17 cellular contexts compared by ENCODE assay signal in the genomic region with DNA sequence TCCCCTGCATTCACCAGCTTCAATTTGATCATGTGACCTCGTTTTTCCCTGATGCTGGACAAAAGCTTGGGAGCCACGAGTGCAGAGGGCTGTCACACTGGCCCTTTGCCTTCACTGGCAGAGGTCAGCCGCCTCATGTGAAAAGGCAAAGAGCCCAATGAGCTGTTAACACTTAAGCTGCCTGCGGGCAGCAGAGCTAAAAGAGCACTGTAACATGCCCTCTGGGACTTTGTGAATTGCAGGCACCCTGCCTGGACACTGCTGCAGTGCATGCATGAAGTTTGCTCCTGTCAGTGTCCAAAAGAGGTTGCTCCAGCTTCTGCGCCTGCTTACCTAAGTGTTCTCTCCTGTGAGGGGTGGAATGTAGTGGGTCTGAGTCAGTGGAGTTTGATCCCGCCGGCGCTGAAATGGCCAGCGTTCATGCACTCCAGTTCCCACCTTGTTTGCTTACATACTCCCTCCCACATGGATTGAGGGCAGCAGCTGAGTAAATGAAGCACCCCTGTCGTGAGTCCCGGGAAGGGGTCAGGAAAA.
A peak's percentile ranks its signal among the peaks of the same experiment; 100 is the strongest.
DNase-seq lines count a peak whose midpoint lies in the region; ATAC-seq, FAIRE-seq and TF ChIP-seq lines count a peak whose summit lies in the region.
"Had no signal": no experiment of that assay in that cellular context is flagged by ENCODE, and none has a peak within 500 bp of the region (broad histone marks: within the 10 kb centered on the region; RNA-seq: fewer than 3 reads in every experiment).

No MANE protein-coding gene starts in this region.

- H2AFZ ChIP-seq in HCT116 (ENCODE audit: low read depth, low read length, poor library complexity, severe bottlenecking) (no peak overlapping the region), neural progenitor cell (replicated peaks) (no peak overlapping the region)

- H3K27ac Mint-ChIP-seq in neural progenitor cell = no peak overlapping the region
- H3K27ac Mint-ChIP-seq: activated naive CD8-positive, alpha-beta T cell treated with anti-CD3 and anti-CD28 coated beads, Interleukin-2, amount 50 U/mL, for 24 hours; activated T-helper 17 cell treated with anti-CD3 and anti-CD28 coated beads, Interleukin-2, amount 50 U/mL, for 72 hours; T-helper 2 cell treated with Interferon-gamma antibody and Interleukin-4, amounts not matched to agents 5 μg/mL and 100 μg/mL, for 36 hours had no signal

- no TSS peak for BruUV-seq in HCT116 (replicated peaks; lab: Mats Ljungman, UMichigan)

- POLR2A ChIA-PET in HCT116 (lab: Charles Lee) = no interaction called here

- CTCF ChIA-PET in HCT116 (lab: Charles Lee) = no interaction called here

- peaks cover 3% of the 10 kb centered on the region for H3K27me3 Mint-ChIP-seq in neural progenitor cell (ENCODE audit: insufficient read depth, low read depth)
- H3K27me3 Mint-ChIP-seq: activated naive CD8-positive, alpha-beta T cell treated with anti-CD3 and anti-CD28 coated beads, Interleukin-2, amount 50 U/mL, for 24 hours; activated T-helper 17 cell treated with anti-CD3 and anti-CD28 coated beads, Interleukin-2, amount 50 U/mL, for 72 hours had no signal

- no peak overlapping the region for H3K4me3 Mint-ChIP-seq in neural progenitor cell
- H3K4me3 Mint-ChIP-seq: activated naive CD8-positive, alpha-beta T cell treated with anti-CD3 and anti-CD28 coated beads, Interleukin-2, amount 50 U/mL, for 24 hours; activated T-helper 17 cell treated with anti-CD3 and anti-CD28 coated beads, Interleukin-2, amount 50 U/mL, for 72 hours; T-helper 2 cell treated with Interferon-gamma antibody and Interleukin-4, amounts not matched to agents 5 μg/mL and 100 μg/mL, for 36 hours had no signal

- RAD21 ChIA-PET in HCT116 (lab: Charles Lee; ENCODE audit: low non-redundant PET in 1 of 2, low total read pairs in 2 of 2, uncharacterized antibody in 2 of 2, unreplicated experiment in 2 of 2) = no interaction called here

- H3K9me3 Mint-ChIP-seq in neural progenitor cell = no peaks in the 10 kb centered on the region
- H3K9me3 Mint-ChIP-seq: activated naive CD8-positive, alpha-beta T cell treated with anti-CD3 and anti-CD28 coated beads, Interleukin-2, amount 50 U/mL, for 24 hours; activated T-helper 17 cell treated with anti-CD3 and anti-CD28 coated beads, Interleukin-2, amount 50 U/mL, for 72 hours; T-helper 2 cell treated with Interferon-gamma antibody and Interleukin-4, amounts not matched to agents 5 μg/mL and 100 μg/mL, for 36 hours had no signal

- H3K9me3 ChIP-seq in HCT116 (ENCODE audit: control insufficient read depth in 1 of 2, insufficient read depth in 1 of 2, low read depth in 1 of 2, low read length in 2 of 2) (no peaks in the 10 kb centered on the region), neural progenitor cell (ENCODE audit: low read depth) (no peaks in the 10 kb centered on the region)
- H3K9me3 ChIP-seq: pancreas had no signal

- TF ChIP-seq CTCF in HCT116 (IDR thresholded peaks at IDR 0.05 in 2 of 3, conservative IDR thresholded peaks at IDR 0.05 in 1 of 3; ENCODE audit: borderline replicate concordance in 1 of 3, insufficient read depth in 1 of 3, low read depth in 2 of 3, low read length in 2 of 3) (no peak), bronchial epithelial cell (IDR thresholded peaks at IDR 0.05; ENCODE audit: insufficient read depth, low read length, severe bottlenecking) (no peak), neural progenitor cell (IDR thresholded peaks at IDR 0.05) (no peak)

- H3K27me3 ChIP-seq in HCT116 (ENCODE audit: insufficient read depth, low read length) (no peaks in the 10 kb centered on the region), bronchial epithelial cell (ENCODE audit: control insufficient read depth, insufficient read depth, low read length) (no peaks in the 10 kb centered on the region), neural progenitor cell (no peaks in the 10 kb centered on the region)
- H3K27me3 ChIP-seq: pancreas had no signal

- H3K27ac ChIP-seq in HCT116 (ENCODE audit: low read depth, low read length) = no peak overlapping the region
- H3K27ac ChIP-seq in neural progenitor cell = no peak overlapping the region
- H3K27ac ChIP-seq: pancreas had no signal

- H3K4me1 Mint-ChIP-seq in neural progenitor cell = peaks cover 2% of the 10 kb centered on the region
- H3K4me1 Mint-ChIP-seq: activated naive CD8-positive, alpha-beta T cell treated with anti-CD3 and anti-CD28 coated beads, Interleukin-2, amount 50 U/mL, for 24 hours; activated T-helper 17 cell treated with anti-CD3 and anti-CD28 coated beads, Interleukin-2, amount 50 U/mL, for 72 hours had no signal

- no peak for FAIRE-seq in bronchial epithelial cell (lab: Jason Lieb, UNC)
- FAIRE-seq: pancreas had no signal

- no peaks in the 10 kb centered on the region for H3F3A ChIP-seq in neural progenitor cell (ENCODE audit: low read depth)

- H3K79me2 ChIP-seq in HCT116 (ENCODE audit: insufficient read depth, low read length) (no peaks in the 10 kb centered on the region), neural progenitor cell (ENCODE audit: low read depth) (no peaks in the 10 kb centered on the region)

- no peak for DNase-seq in HCT116 (ENCODE audit: low read depth, low spot score)
- DNase-seq in NCI-H510A treated with DMSO at 0.1 percent for 48 hours (lab: John Stamatoyannopoulos, UW) = peak; percentile 43
- peak; percentile 49 for DNase-seq in bronchial epithelial cell (ENCODE audit: low read depth)
- peak; percentile 12 for DNase-seq in neural progenitor cell (ENCODE audit: low spot score)
- no peak for DNase-seq in NCI-H187 (lab: John Stamatoyannopoulos, UW)
- no peak for DNase-seq in T-helper 9 cell
- no peak for DNase-seq in activated gamma-delta T cell (lab: John Stamatoyannopoulos, UW)
- DNase-seq: activated CD4-positive, CD25-positive, alpha-beta regulatory T cell treated with anti-CD3 and anti-CD28 coated beads, Interleukin-2, amount 50 U/mL, for 72 hours; activated naive CD8-positive, alpha-beta T cell treated with anti-CD3 and anti-CD28 coated beads, Interleukin-2, amount 50 U/mL, for 24 hours; AML-193; effector CD8-positive, alpha-beta T cell; left ventricle myocardium superior; SIG-M5; stimulated activated CD4-positive, alpha-beta T cell treated with anti-CD3 and anti-CD28 coated beads, Interleukin-4, amount 100 ng/mL, for 24 hours had no signal

- H3K4me1 ChIP-seq in HCT116 (ENCODE audit: control insufficient read depth in 1 of 2, insufficient read depth in 2 of 2, low read length in 2 of 2) (peaks cover 3 to 23% of the 10 kb centered on the region in 2 experiments; a peak in 3 of 4 replicates), neural progenitor cell (no peaks in the 10 kb centered on the region)
- H3K4me1 ChIP-seq: pancreas had no signal

- no peaks in the 10 kb centered on the region for H3K36me3 ChIP-seq in HCT116 (ENCODE audit: control insufficient read depth in 1 of 2, insufficient read depth in 2 of 2, low read length in 2 of 2)
- no peaks in the 10 kb centered on the region for H3K36me3 ChIP-seq in bronchial epithelial cell (ENCODE audit: control insufficient read depth, insufficient read depth, low read length)
- no peaks in the 10 kb centered on the region for H3K36me3 ChIP-seq in neural progenitor cell
- H3K36me3 ChIP-seq: pancreas had no signal

- H4K20me1 ChIP-seq in HCT116 (ENCODE audit: insufficient read depth) (no peaks in the 10 kb centered on the region), neural progenitor cell (ENCODE audit: low read depth) (no peaks in the 10 kb centered on the region)

- H3K9ac ChIP-seq in HCT116 (ENCODE audit: low read length) = no peak overlapping the region
- H3K9ac ChIP-seq in neural progenitor cell = no peak overlapping the region

- intact Hi-C loops in HCT116 (cut with micrococcal nuclease) = no loop called here

- H3K36me3 Mint-ChIP-seq in neural progenitor cell = no peaks in the 10 kb centered on the region

- H3K4me2 ChIP-seq in HCT116 (ENCODE audit: low read length) = peak overlapping the region; percentile 31
- H3K4me2 ChIP-seq in neural progenitor cell = no peak overlapping the region

- ATAC-seq in HCT116 = peak; percentile 70
- ATAC-seq: activated naive CD8-positive, alpha-beta T cell treated with anti-CD3 and anti-CD28 coated beads, Interleukin-2, amount 50 U/mL, for 24 hours; activated T-helper 17 cell treated with anti-CD3 and anti-CD28 coated beads, Interleukin-2, amount 50 U/mL, for 72 hours; left ventricle myocardium superior had no signal

- H3K4me3 ChIP-seq in HCT116 (replicated peaks in 1 of 2; ENCODE audit: low read depth in 1 of 2, low read length in 2 of 2) = no peak overlapping the region
- H3K4me3 ChIP-seq in bronchial epithelial cell (ENCODE audit: low read depth, low read length) = no peak overlapping the region
- H3K4me3 ChIP-seq in neural progenitor cell = no peak overlapping the region
- H3K4me3 ChIP-seq: pancreas had no signal

- H3K9me2 ChIP-seq in HCT116 (ENCODE audit: insufficient read depth) = no peaks in the 10 kb centered on the region

- TF ChIP-seq POLR2A in HCT116 (IDR thresholded peaks at IDR 0.05; ENCODE audit: borderline replicate concordance, extremely low read depth, insufficient read depth, insufficient read length) = no peak

- no peak for TF ChIP-seq RAD21 in HCT116 (IDR thresholded peaks at IDR 0.05; ENCODE audit: low read depth)

TF ChIP-seq in HCT116, 20 proteins besides CTCF, POLR2A, EP300 and RAD21 (continues in another document):
- TF ChIP-seq, protein P1, sequence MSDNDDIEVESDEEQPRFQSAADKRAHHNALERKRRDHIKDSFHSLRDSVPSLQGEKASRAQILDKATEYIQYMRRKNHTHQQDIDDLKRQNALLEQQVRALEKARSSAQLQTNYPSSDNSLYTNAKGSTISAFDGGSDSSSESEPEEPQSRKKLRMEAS (IDR thresholded peaks at IDR 0.05) = no peak
- no peak for TF ChIP-seq EZH2phosphoT487 (IDR thresholded peaks at IDR 0.05; ENCODE audit: borderline replicate concordance)
- no peak for TF ChIP-seq SRF (IDR thresholded peaks at IDR 0.05; ENCODE audit: low read depth)
- no peak for TF ChIP-seq YY1 (IDR thresholded peaks at IDR 0.05; ENCODE audit: extremely low read depth, insufficient replicate concordance, low read depth, low read length)
- no peak for TF ChIP-seq SIN3A (IDR thresholded peaks at IDR 0.05; ENCODE audit: low read depth)
- TF ChIP-seq SP1 (IDR thresholded peaks at IDR 0.05; ENCODE audit: low read depth) = no peak
- no peak for TF ChIP-seq JUND (IDR thresholded peaks at IDR 0.05)

Comparison
In these comparisons a context has a peak if more than half of its experiments do, and no peak if none do; other contexts are left out.
1. DNase-seq: peak in NCI-H510A treated with DMSO at 0.1 percent for 48 hours (single experiment), bronchial epithelial cell (single experiment) and neural progenitor cell (single experiment); none in HCT116 (single experiment), NCI-H187 (0 of 2), T-helper 9 cell (single experiment) and activated gamma-delta T cell (single experiment).